In the genomic region with DNA sequence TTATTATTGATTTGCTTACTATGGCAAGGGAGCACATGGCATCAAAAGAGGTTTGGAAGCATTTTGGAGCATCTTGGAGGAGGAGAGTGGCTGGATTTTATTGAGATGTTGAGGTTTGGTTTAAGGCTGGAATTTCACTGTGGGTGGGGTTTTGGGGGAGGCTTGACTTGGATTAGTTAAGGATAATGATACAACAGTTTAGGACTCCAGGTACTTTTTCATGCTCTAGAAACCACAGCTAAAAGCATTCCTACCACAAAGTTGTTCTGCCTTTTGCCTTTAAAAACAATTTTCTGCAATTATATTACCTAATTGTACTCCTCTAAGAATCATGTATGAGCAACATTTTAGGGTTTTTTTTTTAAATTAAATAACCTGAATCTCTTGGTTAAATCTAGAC, we compare ENCODE assay signal across 25 cellular contexts. TPM values are rescaled to one million over a fixed set of nuclear protein-coding genes. Genes with fewer than 3 reads are reported as not detected.
DNase-seq lines count a peak whose midpoint lies in the region; ATAC-seq, FAIRE-seq and TF ChIP-seq lines count a peak whose summit lies in the region.
"Had no signal": no experiment of that assay in that cellular context is flagged by ENCODE, and none has a peak within 500 bp of the region (broad histone marks: within the 10 kb centered on the region; RNA-seq: fewer than 3 reads in every experiment).

No MANE protein-coding gene starts in this region.

- peaks cover 25 to 55% (median 35%) of the 10 kb centered on the region in 3 donors for H3K36me3 Mint-ChIP-seq in CD8-positive, alpha-beta memory T cell
- peaks cover 24% of the 10 kb centered on the region for H3K36me3 Mint-ChIP-seq in astrocyte (ENCODE audit: low read depth, unreplicated experiment)

- FAIRE-seq in astrocyte (lab: Jason Lieb, UNC), result no peak
- FAIRE-seq: GM12891, H54, RCC 7860 had no signal

- H4K20me1 ChIP-seq in astrocyte (ENCODE audit: insufficient read depth, low read length), result no peaks in the 10 kb centered on the region
- H4K20me1 ChIP-seq in PC-3 (ENCODE audit: low read length), result no peaks in the 10 kb centered on the region

- no peak for DNase-seq in CD8-positive, alpha-beta memory T cell
- DNase-seq in astrocyte (ENCODE audit: low read depth), result no peak
- peak; percentile 34 for DNase-seq in kidney glomerular epithelial cell (lab: John Stamatoyannopoulos, UW)
- DNase-seq in NK-92 treated with Interleukin-12 subunit alpha and Interleukin-12 subunit beta, amount 100 ng/mL, for 24 hours (lab: John Stamatoyannopoulos, UW), result no peak
- no peak for DNase-seq in NCI-H1930 (lab: John Stamatoyannopoulos, UW)
- no peak for DNase-seq in PC-3
- DNase-seq: Caco-2; CD4-positive, alpha-beta T cell; DMS 273 treated with DMSO at 0.1 percent for 48 hours; DMS79 treated with DMSO at 0.1 percent for 48 hours; KBM-7; NCI-H1105; NCI-H146; NCI-H2081; NCI-H2171; NCI-H345; NCI-H524; NCI-H774; SJCRH30 had no signal

- CTCF ChIA-PET in CD8-positive, alpha-beta memory T cell (lab: Charles Lee), result interaction anchor here (1.6 kb wide), 1 partner anchor 127 kb away, joined by 3 read pairs; no protein-coding TSS in a partner anchor
- CTCF ChIA-PET in HEK293 (lab: Yijun Ruan, JAX) (interaction anchor here (1.1 kb wide), 2 partner anchors 190 to 289 kb away, joined by 4 to 7 read pairs; a partner anchor contains a TSS), PC-3 (lab: Charles Lee) (no interaction called here)

- peaks cover 0 to 1% of the 10 kb centered on the region in 2 donors for H3K27me3 Mint-ChIP-seq in CD8-positive, alpha-beta memory T cell
- no peaks in the 10 kb centered on the region for H3K27me3 Mint-ChIP-seq in astrocyte (ENCODE audit: low read depth, unreplicated experiment)
- H3K27me3 Mint-ChIP-seq: CD4-positive, alpha-beta T cell had no signal

- H3K27ac ChIP-seq in CD8-positive, alpha-beta memory T cell (ENCODE audit: low read depth, low read length), result no peak overlapping the region
- H3K27ac ChIP-seq in HEK293 (ENCODE audit: extremely low read depth, low read depth, low read length) (no peak overlapping the region), astrocyte (ENCODE audit: low read depth, low read length) (no peak overlapping the region), PC-3 (ENCODE audit: low read length) (no peak overlapping the region)
- H3K27ac ChIP-seq: SJCRH30 had no signal

- H3K9me2 ChIP-seq in PC-3 (replicated peaks; ENCODE audit: low read length), result no peaks in the 10 kb centered on the region

- H2AFZ ChIP-seq in astrocyte (ENCODE audit: low read depth, low read length) (no peak overlapping the region), PC-3 (ENCODE audit: low read length) (no peak overlapping the region)

- no peaks in the 10 kb centered on the region for H3F3A ChIP-seq in PC-3 (ENCODE audit: low read length, unreplicated experiment)

- peak overlapping the region in 5 of 8 donors; percentile 45 to 90 (median 81) for H3K27ac Mint-ChIP-seq in CD8-positive, alpha-beta memory T cell
- H3K27ac Mint-ChIP-seq in astrocyte (ENCODE audit: unreplicated experiment), result peak overlapping the region; percentile 86

- H3K79me2 ChIP-seq in astrocyte (ENCODE audit: insufficient read depth, low read length) (peaks cover 20% of the 10 kb centered on the region), PC-3 (ENCODE audit: low read length) (no peaks in the 10 kb centered on the region)

- no peaks in the 10 kb centered on the region for H3K9me3 Mint-ChIP-seq in CD8-positive, alpha-beta memory T cell
- H3K9me3 Mint-ChIP-seq in astrocyte (ENCODE audit: unreplicated experiment), result no peaks in the 10 kb centered on the region
- H3K9me3 Mint-ChIP-seq: CD4-positive, alpha-beta T cell had no signal

- intact Hi-C loops in PC-3 (cut with micrococcal nuclease), result no loop called here

- no peak overlapping the region for H3K4me3 Mint-ChIP-seq in CD8-positive, alpha-beta memory T cell
- H3K4me3 Mint-ChIP-seq in astrocyte (ENCODE audit: unreplicated experiment), result no peak overlapping the region

- H3K9me3 ChIP-seq in CD8-positive, alpha-beta memory T cell (ENCODE audit: low read length), result no peaks in the 10 kb centered on the region
- H3K9me3 ChIP-seq in HEK293 (ENCODE audit: control insufficient read depth, insufficient read depth, low read depth, low read length) (no peaks in the 10 kb centered on the region), astrocyte (ENCODE audit: insufficient read depth, low read depth, low read length) (no peaks in the 10 kb centered on the region), PC-3 (ENCODE audit: low read length) (no peaks in the 10 kb centered on the region)
- H3K9me3 ChIP-seq: Caco-2, SJCRH30 had no signal

- peaks cover 63% of the 10 kb centered on the region for H3K4me1 ChIP-seq in CD8-positive, alpha-beta memory T cell (ENCODE audit: insufficient read depth, low read length)
- H3K4me1 ChIP-seq in HEK293 (ENCODE audit: control insufficient read depth, insufficient read depth, low read length) (peaks cover 7% of the 10 kb centered on the region), astrocyte (ENCODE audit: insufficient read depth, low read length) (peaks cover 9% of the 10 kb centered on the region), PC-3 (ENCODE audit: insufficient read depth, low read length) (no peaks in the 10 kb centered on the region; the same call in 1 of the 2 replicates)
- H3K4me1 ChIP-seq: SJCRH30 had no signal

- H3K9ac ChIP-seq in astrocyte (ENCODE audit: low read length), result no peak overlapping the region
- H3K9ac ChIP-seq in PC-3 (ENCODE audit: low read length), result no peak overlapping the region

- H3K4me3 ChIP-seq in CD8-positive, alpha-beta memory T cell (ENCODE audit: low read length), result no peak overlapping the region
- H3K4me3 ChIP-seq in HEK293 (ENCODE audit: low read depth, low read length), result no peak overlapping the region
- no peak overlapping the region for H3K4me3 ChIP-seq in astrocyte (ENCODE audit: insufficient read depth, low read depth, low read length)
- no peak overlapping the region for H3K4me3 ChIP-seq in PC-3 (ENCODE audit: low read length)
- H3K4me3 ChIP-seq: SJCRH30 had no signal

- H3K36me3 ChIP-seq in CD8-positive, alpha-beta memory T cell (ENCODE audit: insufficient read depth, low read length), result peaks cover 14% of the 10 kb centered on the region
- H3K36me3 ChIP-seq in HEK293 (ENCODE audit: control insufficient read depth in 2 of 2, insufficient read depth in 1 of 2, low read length in 2 of 2) (peaks cover 0 to 4% of the 10 kb centered on the region in 2 experiments; a peak in 1 of 3 replicates), astrocyte (ENCODE audit: insufficient read depth, low read length) (no peaks in the 10 kb centered on the region), PC-3 (ENCODE audit: low read depth, low read length) (no peaks in the 10 kb centered on the region)
- H3K36me3 ChIP-seq: SJCRH30 had no signal

- TF ChIP-seq CTCF in HEK293 (tag by site-specific recombination; IDR thresholded peaks at IDR 0.05) (no peak), astrocyte (IDR thresholded peaks at IDR 0.05; ENCODE audit: insufficient read depth, low read depth, low read length) (no peak), PC-3 (conservative IDR thresholded peaks at IDR 0.05; ENCODE audit: low read depth, low read length) (no peak)

- H3K4me1 Mint-ChIP-seq in CD8-positive, alpha-beta memory T cell, result peaks cover 60 to 90% (median 88%) of the 10 kb centered on the region in 3 donors
- H3K4me1 Mint-ChIP-seq in astrocyte (ENCODE audit: low read depth, unreplicated experiment), result peaks cover 60% of the 10 kb centered on the region

- no TSS peak for BruUV-seq in PC-3 (replicated peaks; lab: Mats Ljungman, UMichigan)

- H3K27me3 ChIP-seq in CD8-positive, alpha-beta memory T cell (ENCODE audit: insufficient read depth, low read length, poor library complexity, severe bottlenecking), result no peaks in the 10 kb centered on the region
- H3K27me3 ChIP-seq in astrocyte (ENCODE audit: insufficient read depth, low read length) (no peaks in the 10 kb centered on the region), PC-3 (ENCODE audit: low read length) (no peaks in the 10 kb centered on the region)
- H3K27me3 ChIP-seq: SJCRH30 had no signal

- no peak for ATAC-seq in PC-3

- H3K4me2 ChIP-seq in astrocyte (ENCODE audit: low read length), result no peak overlapping the region
- no peak overlapping the region for H3K4me2 ChIP-seq in PC-3 (ENCODE audit: low read length)

- POLR2A ChIA-PET in CD8-positive, alpha-beta memory T cell (lab: Charles Lee), result interaction anchor here (0.8 kb wide), 1 partner anchor 9 kb away, joined by 3 read pairs; no protein-coding TSS in a partner anchor
- POLR2A ChIA-PET in HEK293 (lab: Yijun Ruan, JAX) (no interaction called here), PC-3 (lab: Charles Lee; ENCODE audit: unreplicated experiment) (no interaction called here)

TF ChIP-seq in HEK293, 187 proteins besides CTCF, POLR2A, EP300 and RAD21:
- TF ChIP-seq EGR2 (tag by site-specific recombination; IDR thresholded peaks at IDR 0.05; ENCODE audit: low read depth) (0 out of 2 replicates have a peak, but pooled peaks have one; percentile 11), ZNF561 (tag by site-specific recombination; IDR thresholded peaks at IDR 0.05; ENCODE audit: borderline replicate concordance) (no peak), ZNF521 (tag by site-specific recombination; IDR thresholded peaks at IDR 0.05) (no peak), ZNF155 (tag by site-specific recombination; IDR thresholded peaks at IDR 0.05) (no peak)

RNA-seq across cellular contexts. Expression of a gene that starts 5.0 kb away (rescaled TPM):
- total RNA-seq in CD8-positive, alpha-beta memory T cell, result 1 to 10 TPM; 1.4 to 1.6 TPM
- polyA plus RNA-seq in CD8-positive, alpha-beta memory T cell, result 1.3 TPM
- total RNA-seq in astrocyte, result 9.0 and 9.4 TPM in 2 replicates
- under 0.01 and 0.06 TPM in 2 replicates for total RNA-seq in PC-3 (2014; rRNA removed)
- total RNA-seq: HT1080, OCI-LY7 had no signal
